ENCODE assay signal across 15 cellular contexts in the genomic region with DNA sequence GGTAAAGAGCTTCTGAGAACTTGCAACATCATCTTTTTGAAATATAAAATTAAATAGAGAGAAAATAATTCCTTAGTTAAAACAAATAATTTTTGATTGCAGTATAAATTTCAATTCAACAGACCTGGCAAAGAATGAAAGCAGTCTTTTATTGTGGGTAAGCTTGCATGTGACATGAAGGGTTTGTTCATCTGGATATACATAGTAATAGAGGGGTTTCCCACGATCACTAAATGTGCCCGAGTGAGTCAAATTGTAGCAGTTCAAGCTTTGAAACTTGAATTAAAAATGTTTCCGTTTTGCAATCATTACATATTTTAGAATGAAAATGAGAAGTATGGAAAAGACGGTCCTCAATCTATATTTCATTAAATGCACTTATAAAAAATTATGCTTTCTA.
"Had no signal": no experiment of that assay in that cellular context is flagged by ENCODE, and none has a peak within 500 bp of the region (broad histone marks: within the 10 kb centered on the region; RNA-seq: fewer than 3 reads in every experiment).

No MANE protein-coding gene starts in this region.

- H3K27ac ChIP-seq: KMS-11, RWPE1 had no signal

- H3K4me3 ChIP-seq: K562 had no signal

- H3K4me2 ChIP-seq: KMS-11 had no signal

- FAIRE-seq: HepG2, K562 had no signal

- H3K9ac ChIP-seq: KMS-11 had no signal

- DNase-seq: Kasumi-1, MM.1S, NCI-H1436, NCI-H1694 treated with DMSO at 0.1 percent for 48 hours, NCI-H2107, NCI-H2227 treated with DMSO at 0.1 percent for 48 hours, NCI-H524, NCI-H526 treated with DMSO at 0.1 percent for 48 hours, SHP77, T-helper 1 cell, T-helper 17 cell had no signal
